In the genomic region with DNA sequence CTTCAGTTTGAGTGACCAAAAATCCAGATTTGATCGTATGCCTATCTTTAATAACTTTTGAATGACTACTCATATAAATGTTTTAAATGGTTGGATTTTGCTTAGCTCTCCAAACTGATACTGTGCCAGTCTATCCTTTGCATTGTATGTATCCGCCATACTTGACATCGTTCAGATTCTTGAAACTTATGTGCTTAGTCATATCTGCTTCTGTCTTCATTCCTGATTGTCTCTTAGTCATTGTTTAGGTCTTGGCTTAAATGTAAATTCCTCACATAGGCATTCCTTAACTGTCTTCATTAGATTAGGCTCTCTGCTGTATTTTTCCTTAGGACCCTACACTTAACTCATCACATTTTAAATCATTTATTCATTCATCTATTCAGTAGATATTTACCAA, we compare ENCODE assay signal across 1 cellular context.
A peak's percentile ranks its signal among the peaks of the same experiment; 100 is the strongest.
TF ChIP-seq lines count a peak whose summit lies in the region.

No MANE protein-coding gene starts in this region.

TF ChIP-seq in H1, 55 proteins besides CTCF, POLR2A, EP300 and RAD21:
- no peak for TF ChIP-seq TBP (IDR thresholded peaks at IDR 0.05; ENCODE audit: low read depth, low read length)
- 0 out of 2 replicates have a peak, but pooled peaks have one; percentile 12 for TF ChIP-seq BACH1 (IDR thresholded peaks at IDR 0.05; ENCODE audit: low read length)
